Comparison of ENCODE assay signal across 29 cellular contexts in the genomic region with DNA sequence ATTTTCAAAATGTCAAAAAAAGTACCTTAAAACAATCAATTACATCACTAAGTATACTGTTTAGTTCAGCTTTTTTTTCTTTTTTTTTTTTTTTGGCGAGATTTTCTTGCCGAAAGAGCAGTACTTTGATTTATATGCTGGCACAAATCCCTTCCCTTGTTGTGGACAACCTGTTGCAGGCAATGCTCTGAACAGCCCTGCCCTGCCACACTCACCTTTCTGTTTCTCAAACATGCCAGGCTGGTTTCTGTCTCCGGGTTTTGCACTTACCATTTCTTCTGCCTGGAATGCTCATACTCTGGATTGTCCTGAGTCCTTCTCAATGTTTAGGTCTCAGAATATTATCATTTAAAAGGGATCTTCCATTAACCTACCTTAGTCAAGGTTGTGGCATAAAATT.
"Had no signal": no experiment of that assay in that cellular context is flagged by ENCODE, and none has a peak within 500 bp of the region (broad histone marks: within the 10 kb centered on the region; RNA-seq: fewer than 3 reads in every experiment).

No MANE protein-coding gene starts in this region.

- H3K9me3 Mint-ChIP-seq: natural killer cell; neural progenitor cell; stimulated activated memory B cell treated with anti-CD40 and anti-IgM and Interleukin-4, amounts not matched to agents 10 μg/mL and 1 μg/mL and 100 μg/mL, for 72 hours; type B pancreatic cell had no signal

- H3K79me2 ChIP-seq: parathyroid adenoma had no signal

- H3K27me3 ChIP-seq: neural progenitor cell, ovary, right lobe of liver, sigmoid colon, suprapubic skin, testis, tibial artery, transverse colon, vagina had no signal

- H3K4me2 ChIP-seq: neural progenitor cell had no signal

- ATAC-seq: natural killer cell; psoas muscle; right cardiac atrium; right lobe of liver; stimulated activated memory B cell treated with anti-CD40 and anti-IgM and Interleukin-4, amounts not matched to agents 10 μg/mL and 1 μg/mL and 100 μg/mL, for 72 hours; stimulated activated naive CD8-positive, alpha-beta T cell treated with anti-CD3 and anti-CD28 coated beads, Interleukin-15, amount 100 ng/mL, for 72 hours; stimulated activated naive CD8-positive, alpha-beta T cell treated with anti-CD3 and anti-CD28 coated beads, Interleukin-15, Interleukin-2, amounts not matched to agents 100 U/mL and 50 U/mL, for 24 hours had no signal

- H3K27me3 Mint-ChIP-seq: progenitor cell of endocrine pancreas had no signal

- H3K4me1 ChIP-seq: neural progenitor cell, parathyroid adenoma, psoas muscle, right lobe of liver, sigmoid colon, suprapubic skin, testis, tibial artery, vagina had no signal

- H3K9me3 ChIP-seq: ovary, psoas muscle, right lobe of liver, sigmoid colon, suprapubic skin, testis, tibial artery, transverse colon, vagina had no signal

- H3K36me3 Mint-ChIP-seq: natural killer cell; neural progenitor cell; stimulated activated memory B cell treated with anti-CD40 and anti-IgM and Interleukin-4, amounts not matched to agents 10 μg/mL and 1 μg/mL and 100 μg/mL, for 72 hours; type B pancreatic cell had no signal

- H3K4me3 ChIP-seq: neural progenitor cell, ovary, psoas muscle, right lobe of liver, sigmoid colon, suprapubic skin, testis, tibial artery, transverse colon, vagina had no signal

- H3K27ac ChIP-seq: neural progenitor cell, ovary, parathyroid adenoma, psoas muscle, right lobe of liver, sigmoid colon, suprapubic skin, testis, tibial artery, transverse colon, vagina had no signal

- DNase-seq: natural killer cell; occipital lobe; ovary; posterior cingulate gyrus; psoas muscle; right cardiac atrium; right lobe of liver; sigmoid colon; small intestine; stimulated activated CD4-positive, alpha-beta T cell treated with anti-CD3 and anti-CD28 coated beads, Interleukin-15, amount 100 ng/mL, for 24 hours; stimulated activated CD4-positive, alpha-beta T cell treated with anti-CD3 and anti-CD28 coated beads, Interleukin-2, amount 100 ng/mL, for 24 hours; stimulated activated CD4-positive, alpha-beta T cell treated with anti-CD3 and anti-CD28 coated beads, Interleukin-2, amount 100 ng/mL, for 48 hours; stimulated activated CD4-positive, alpha-beta T cell treated with anti-CD3 and anti-CD28 coated beads, Interleukin-4, amount 100 ng/mL, for 24 hours; stimulated activated CD8-positive, alpha-beta memory T cell treated with anti-CD3 and anti-CD28 coated beads, Interleukin-4, amount 100 ng/mL, for 48 hours; stimulated activated naive CD4-positive, alpha-beta T cell; stimulated activated naive CD8-positive, alpha-beta T cell treated with anti-CD3 and anti-CD28 coated beads, Interleukin-15, amount 100 ng/mL, for 72 hours; stimulated activated naive CD8-positive, alpha-beta T cell treated with anti-CD3 and anti-CD28 coated beads, Interleukin-15, Interleukin-2, amounts not matched to agents 100 U/mL and 50 U/mL, for 24 hours; substantia nigra; testis; tibial artery; transverse colon had no signal

- H3K4me3 Mint-ChIP-seq: natural killer cell; nephron; neural progenitor cell; stimulated activated memory B cell treated with anti-CD40 and anti-IgM and Interleukin-4, amounts not matched to agents 10 μg/mL and 1 μg/mL and 100 μg/mL, for 72 hours; stimulated activated naive CD8-positive, alpha-beta T cell treated with anti-CD3 and anti-CD28 coated beads, Interleukin-15, amount 100 ng/mL, for 72 hours; type B pancreatic cell had no signal

- H3K4me1 Mint-ChIP-seq: neural progenitor cell; stimulated activated memory B cell treated with anti-CD40 and anti-IgM and Interleukin-4, amounts not matched to agents 10 μg/mL and 1 μg/mL and 100 μg/mL, for 72 hours; stimulated activated naive CD8-positive, alpha-beta T cell treated with anti-CD3 and anti-CD28 coated beads, Interleukin-15, amount 100 ng/mL, for 72 hours had no signal

- H3K36me3 ChIP-seq: neural progenitor cell, ovary, right lobe of liver, sigmoid colon, suprapubic skin, tibial artery, transverse colon, vagina had no signal

- H3K27ac Mint-ChIP-seq: natural killer cell; nephron; neural progenitor cell; progenitor cell of endocrine pancreas; stimulated activated memory B cell treated with anti-CD40 and anti-IgM and Interleukin-4, amounts not matched to agents 10 μg/mL and 1 μg/mL and 100 μg/mL, for 72 hours; stimulated activated naive CD8-positive, alpha-beta T cell treated with anti-CD3 and anti-CD28 coated beads, Interleukin-15, amount 100 ng/mL, for 72 hours; type B pancreatic cell had no signal

- H2AFZ ChIP-seq: neural progenitor cell, parathyroid adenoma had no signal
